Comparison of ENCODE assay signal across 8 cellular contexts in genomic region chr11:614583-615452, GRCh38.
DNase-seq lines count a peak whose midpoint lies in the region; ATAC-seq lines count a peak whose summit lies in the region.

No MANE protein-coding gene starts in this region.

- intact Hi-C loops in dendritic cell treated with granulocyte-macrophage colony-stimulating factor and Interleukin-4, amounts not matched to agents 40 ng/mL and 50 ng/mL, for 4 days (cut with micrococcal nuclease) = loop anchor here (5.0 kb wide), 1 partner anchor 38 kb away; the partner anchor contains the start of gene PHRF1

- H3K36me3 ChIP-seq in NT2/D1 (ENCODE audit: insufficient read depth, insufficient read length, low read length) = peaks cover 91% of the 10 kb centered on the region
- peaks cover 32% of the 10 kb centered on the region for H3K36me3 ChIP-seq in muscle layer of colon (ENCODE audit: insufficient read depth, low read length)

- peak overlapping the region; percentile 96 for H3K27ac ChIP-seq in muscle layer of colon (ENCODE audit: low read depth, low read length)

- H3K27me3 ChIP-seq in NT2/D1 (ENCODE audit: insufficient read depth, insufficient read length) (no peaks in the 10 kb centered on the region), muscle layer of colon (ENCODE audit: control insufficient read depth in 1 of 2, insufficient read depth in 2 of 2, low read length in 2 of 2) (no peaks in the 10 kb centered on the region)

- ATAC-seq in GM18873 (IDR thresholded peaks at IDR 0.05; ENCODE audit: low FRiP score, unreplicated experiment) = peak; percentile 9
- ATAC-seq in GM19452 (IDR thresholded peaks at IDR 0.05; ENCODE audit: unreplicated experiment) = no peak
- no peak for ATAC-seq in HG03469 (IDR thresholded peaks at IDR 0.05; ENCODE audit: unreplicated experiment)
- ATAC-seq in HG02610 (IDR thresholded peaks at IDR 0.05; ENCODE audit: unreplicated experiment) = no peak

- peak overlapping the region; percentile 95 for H3K27ac Mint-ChIP-seq in dendritic cell treated with granulocyte-macrophage colony-stimulating factor and Interleukin-4, amounts not matched to agents 40 ng/mL and 50 ng/mL, for 4 days

- H3K4me1 ChIP-seq in NT2/D1 (ENCODE audit: insufficient read depth, insufficient read length) = peaks cover 32% of the 10 kb centered on the region
- H3K4me1 ChIP-seq in muscle layer of colon (ENCODE audit: insufficient read depth, low read length) = peaks cover 13% of the 10 kb centered on the region

- H3K9me3 ChIP-seq in NT2/D1 (ENCODE audit: insufficient read depth, low read length) (no peaks in the 10 kb centered on the region), muscle layer of colon (ENCODE audit: low read length) (no peaks in the 10 kb centered on the region)

- H3K36me3 Mint-ChIP-seq in dendritic cell treated with granulocyte-macrophage colony-stimulating factor and Interleukin-4, amounts not matched to agents 40 ng/mL and 50 ng/mL, for 4 days (ENCODE audit: low read depth) = peaks cover 81% of the 10 kb centered on the region

- H3K4me3 Mint-ChIP-seq in dendritic cell treated with granulocyte-macrophage colony-stimulating factor and Interleukin-4, amounts not matched to agents 40 ng/mL and 50 ng/mL, for 4 days = peak overlapping the region; percentile 86

- peak overlapping the region; percentile 16 for H3K4me3 ChIP-seq in NT2/D1 (ENCODE audit: insufficient read length, low read depth)
- H3K4me3 ChIP-seq in muscle layer of colon (ENCODE audit: low read depth in 1 of 2, low read length in 2 of 2) = peak overlapping the region; percentile 71 to 73

- H3K9ac ChIP-seq in NT2/D1 (ENCODE audit: insufficient read length, low read depth) (peak overlapping the region; percentile 67), muscle layer of colon (ENCODE audit: low read length) (no peak overlapping the region)

- H3K4me1 Mint-ChIP-seq in dendritic cell treated with granulocyte-macrophage colony-stimulating factor and Interleukin-4, amounts not matched to agents 40 ng/mL and 50 ng/mL, for 4 days (ENCODE audit: low read depth) = peaks cover 60% of the 10 kb centered on the region

- H3K27me3 Mint-ChIP-seq in dendritic cell treated with granulocyte-macrophage colony-stimulating factor and Interleukin-4, amounts not matched to agents 40 ng/mL and 50 ng/mL, for 4 days = no peaks in the 10 kb centered on the region

- no peaks in the 10 kb centered on the region for H3K9me3 Mint-ChIP-seq in dendritic cell treated with granulocyte-macrophage colony-stimulating factor and Interleukin-4, amounts not matched to agents 40 ng/mL and 50 ng/mL, for 4 days

- DNase-seq in NT2/D1 (ENCODE audit: low read depth, low spot score) (no peak), NCI-H82 (lab: John Stamatoyannopoulos, UW) (no peak)
